Comparison of ENCODE assay signal across 1 cellular context in the genomic region with DNA sequence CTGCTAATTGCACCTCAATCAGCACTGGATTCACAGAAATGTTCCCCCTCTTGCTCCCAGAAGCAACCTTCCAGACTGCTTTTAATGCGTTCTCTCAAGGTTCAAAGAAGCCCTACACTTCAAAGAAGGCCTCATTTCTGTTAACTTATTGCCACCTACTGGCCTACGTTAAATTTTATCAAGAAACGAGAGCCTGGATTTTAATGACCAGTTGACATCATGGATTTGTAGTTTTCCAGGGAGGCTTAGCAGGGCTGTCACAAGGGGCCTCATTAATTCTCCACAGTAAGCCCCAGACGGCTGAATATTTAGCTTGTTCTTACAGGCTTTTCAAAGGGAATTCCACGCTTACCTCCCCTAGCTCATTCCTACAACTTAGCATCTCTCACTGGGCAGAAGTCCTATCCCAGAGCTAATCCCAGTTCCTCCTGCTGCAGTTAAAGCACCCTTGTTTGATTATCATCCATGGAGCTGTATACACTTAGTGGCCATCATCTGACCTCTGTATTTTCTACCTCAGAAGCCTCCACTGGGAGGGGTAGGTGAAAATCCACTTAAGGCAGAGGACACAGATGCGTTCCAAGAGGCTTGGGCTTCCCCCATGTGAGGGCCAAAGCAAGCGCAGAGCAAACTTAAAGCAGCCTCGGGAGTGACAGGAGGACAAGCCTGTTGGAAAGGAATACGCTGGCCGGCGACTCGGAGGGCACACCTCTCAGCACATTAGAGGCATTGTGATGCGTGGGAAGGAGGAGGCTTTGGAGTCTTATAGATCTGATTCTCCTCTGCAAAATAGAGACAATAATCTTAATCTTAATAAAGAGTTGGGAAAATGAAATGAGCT.
TF ChIP-seq lines count a peak whose summit lies in the region.

No MANE protein-coding gene starts in this region.

TF ChIP-seq in Ishikawa, 13 proteins besides CTCF, POLR2A, EP300 and RAD21 (continued from another document):
- TF ChIP-seq, protein P1, sequence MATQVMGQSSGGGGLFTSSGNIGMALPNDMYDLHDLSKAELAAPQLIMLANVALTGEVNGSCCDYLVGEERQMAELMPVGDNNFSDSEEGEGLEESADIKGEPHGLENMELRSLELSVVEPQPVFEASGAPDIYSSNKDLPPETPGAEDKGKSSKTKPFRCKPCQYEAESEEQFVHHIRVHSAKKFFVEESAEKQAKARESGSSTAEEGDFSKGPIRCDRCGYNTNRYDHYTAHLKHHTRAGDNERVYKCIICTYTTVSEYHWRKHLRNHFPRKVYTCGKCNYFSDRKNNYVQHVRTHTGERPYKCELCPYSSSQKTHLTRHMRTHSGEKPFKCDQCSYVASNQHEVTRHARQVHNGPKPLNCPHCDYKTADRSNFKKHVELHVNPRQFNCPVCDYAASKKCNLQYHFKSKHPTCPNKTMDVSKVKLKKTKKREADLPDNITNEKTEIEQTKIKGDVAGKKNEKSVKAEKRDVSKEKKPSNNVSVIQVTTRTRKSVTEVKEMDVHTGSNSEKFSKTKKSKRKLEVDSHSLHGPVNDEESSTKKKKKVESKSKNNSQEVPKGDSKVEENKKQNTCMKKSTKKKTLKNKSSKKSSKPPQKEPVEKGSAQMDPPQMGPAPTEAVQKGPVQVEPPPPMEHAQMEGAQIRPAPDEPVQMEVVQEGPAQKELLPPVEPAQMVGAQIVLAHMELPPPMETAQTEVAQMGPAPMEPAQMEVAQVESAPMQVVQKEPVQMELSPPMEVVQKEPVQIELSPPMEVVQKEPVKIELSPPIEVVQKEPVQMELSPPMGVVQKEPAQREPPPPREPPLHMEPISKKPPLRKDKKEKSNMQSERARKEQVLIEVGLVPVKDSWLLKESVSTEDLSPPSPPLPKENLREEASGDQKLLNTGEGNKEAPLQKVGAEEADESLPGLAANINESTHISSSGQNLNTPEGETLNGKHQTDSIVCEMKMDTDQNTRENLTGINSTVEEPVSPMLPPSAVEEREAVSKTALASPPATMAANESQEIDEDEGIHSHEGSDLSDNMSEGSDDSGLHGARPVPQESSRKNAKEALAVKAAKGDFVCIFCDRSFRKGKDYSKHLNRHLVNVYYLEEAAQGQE (IDR thresholded peaks at IDR 0.05; ENCODE audit: low read depth): no peak
- TF ChIP-seq CREB1 (IDR thresholded peaks at IDR 0.05; ENCODE audit: low read depth): no peak
- no peak for TF ChIP-seq FOXM1 (IDR thresholded peaks at IDR 0.05; ENCODE audit: borderline replicate concordance, low read depth)
- no peak for TF ChIP-seq TEAD4 (IDR thresholded peaks at IDR 0.05)
- TF ChIP-seq YY1 (IDR thresholded peaks at IDR 0.05; ENCODE audit: low read depth): no peak
TF ChIP-seq in Ishikawa: peak in this region for 0.
